In genomic region chr9:76572205-76572550, GRCh38 we compare ENCODE assay signal across 11 cellular contexts.
DNase-seq lines count a peak whose midpoint lies in the region; ATAC-seq lines count a peak whose summit lies in the region.
"Had no signal": no experiment of that assay in that cellular context is flagged by ENCODE, and none has a peak within 500 bp of the region (broad histone marks: within the 10 kb centered on the region; RNA-seq: fewer than 3 reads in every experiment).

No MANE protein-coding gene starts in this region.

- no peak overlapping the region for H2BK120ac ChIP-seq in mesenchymal stem cell (ENCODE audit: low read depth, low read length)

- no peaks in the 10 kb centered on the region for H3K36me3 ChIP-seq in HAP-1 (replicated peaks)
- H3K36me3 ChIP-seq in mesenchymal stem cell (ENCODE audit: control insufficient read depth in 1 of 2, insufficient read depth in 2 of 2, low read depth in 1 of 2, low read length in 2 of 2) = no peaks in the 10 kb centered on the region

- in situ Hi-C loops in HAP-1 (cut with MboI; ENCODE audit: low sequenced_read_pairs) = no loop called here

- peak overlapping the region; percentile 77 for H3K9ac ChIP-seq in mesenchymal stem cell (ENCODE audit: low read length)

- no peaks in the 10 kb centered on the region for H3K9me3 ChIP-seq in HAP-1
- H3K9me3 ChIP-seq in mesenchymal stem cell (ENCODE audit: control insufficient read depth, low read length) = peaks cover 7% of the 10 kb centered on the region

- H2BK15ac ChIP-seq in mesenchymal stem cell (ENCODE audit: low read depth, poor library complexity, severe bottlenecking) = no peak overlapping the region

- no peak overlapping the region for H3K18ac ChIP-seq in mesenchymal stem cell (ENCODE audit: low read depth in 1 of 2, low read length in 2 of 2)

- H3K14ac ChIP-seq in mesenchymal stem cell (ENCODE audit: low read length in 2 of 2) = no peak overlapping the region

- 100% methylated on average over 1 of the region's 3 CpGs for WGBS in mesenchymal stem cell

- H3K4me3 ChIP-seq in HAP-1 (peak overlapping the region; percentile 17; the same call in 1 of the 2 replicates), mesenchymal stem cell (ENCODE audit: insufficient read depth in 1 of 2, low read depth in 1 of 2, low read length in 2 of 2) (peak overlapping the region in 1 of 2 experiments; percentile 70)

- no peak overlapping the region for H2AFZ ChIP-seq in mesenchymal stem cell (ENCODE audit: low read depth, low read length)

- H4K91ac ChIP-seq in mesenchymal stem cell (ENCODE audit: low read length) = no peak overlapping the region

- H3K79me1 ChIP-seq in mesenchymal stem cell (replicated peaks; ENCODE audit: low read length, poor library complexity, severe bottlenecking) = no peaks in the 10 kb centered on the region

- no peak for ATAC-seq in HG03342 (IDR thresholded peaks at IDR 0.05; ENCODE audit: unreplicated experiment)
- ATAC-seq in HG02885 (IDR thresholded peaks at IDR 0.05; ENCODE audit: poor library complexity, unreplicated experiment) = no peak

- no peak overlapping the region for H3K4ac ChIP-seq in mesenchymal stem cell (ENCODE audit: low read depth in 1 of 2, low read length in 2 of 2)

- H4K8ac ChIP-seq in mesenchymal stem cell (ENCODE audit: low read length) = no peak overlapping the region

- H3K27me3 ChIP-seq in HAP-1 (ENCODE audit: low read depth) (peaks cover 6% of the 10 kb centered on the region), mesenchymal stem cell (ENCODE audit: control insufficient read depth in 1 of 2, insufficient read depth in 1 of 2, low read length in 2 of 2) (no peaks in the 10 kb centered on the region)

- H3K27ac ChIP-seq in mesenchymal stem cell (ENCODE audit: low read length, poor library complexity, severe bottlenecking) = no peak overlapping the region
- H3K27ac ChIP-seq: tibial artery had no signal

- no peak overlapping the region for H3K4me2 ChIP-seq in mesenchymal stem cell (ENCODE audit: low read length, poor library complexity, severe bottlenecking)

- no peak overlapping the region for H3K23ac ChIP-seq in mesenchymal stem cell (ENCODE audit: low read length in 2 of 2)

- H2BK5ac ChIP-seq in mesenchymal stem cell (ENCODE audit: low read depth, low read length, poor library complexity, severe bottlenecking) = no peak overlapping the region

- peaks cover 11% of the 10 kb centered on the region for H3K4me1 ChIP-seq in HAP-1
- no peaks in the 10 kb centered on the region for H3K4me1 ChIP-seq in mesenchymal stem cell (ENCODE audit: control insufficient read depth, insufficient read depth, low read depth, low read length)
- H3K4me1 ChIP-seq: tibial artery had no signal

- no peak overlapping the region for H2BK12ac ChIP-seq in mesenchymal stem cell (ENCODE audit: low read length in 2 of 2)

- DNase-seq in DMS53 (lab: John Stamatoyannopoulos, UW) (peak; percentile 66), HAP-1 (ENCODE audit: low spot score in 2 of 2) (no peak), astrocyte of the hippocampus (ENCODE audit: low read depth, low spot score) (peak; percentile 25), mesenchymal stem cell (no peak), COR-L47 (lab: John Stamatoyannopoulos, UW) (no peak)
- DNase-seq: HCEC 1CT, KG1, T1000, tibial artery had no signal

- no peak overlapping the region for H2AK5ac ChIP-seq in mesenchymal stem cell (ENCODE audit: low read length, severe bottlenecking)

Comparison
In these comparisons a context has a peak if more than half of its experiments do, and no peak if none do; other contexts are left out.
1. DNase-seq: peak in DMS53 (single experiment) and astrocyte of the hippocampus (single experiment); none in HAP-1 (0 of 2), mesenchymal stem cell (single experiment) and COR-L47 (single experiment).